In genomic region chr3:124770341-124771082, GRCh38 we compare ENCODE assay signal across 11 cellular contexts. TPM values are rescaled to one million over a fixed set of nuclear protein-coding genes. Genes with fewer than 3 reads are reported as not detected.
A peak's percentile ranks its signal among the peaks of the same experiment; 100 is the strongest.
DNase-seq lines count a peak whose midpoint lies in the region; ATAC-seq and TF ChIP-seq lines count a peak whose summit lies in the region.
"Had no signal": no experiment of that assay in that cellular context is flagged by ENCODE, and none has a peak within 500 bp of the region (broad histone marks: within the 10 kb centered on the region; RNA-seq: fewer than 3 reads in every experiment).

No MANE protein-coding gene starts in this region.

- no peak overlapping the region for H3K4me3 ChIP-seq in mesodermal cell (ENCODE audit: extremely low read depth, insufficient read depth, low read length, poor library complexity, severe bottlenecking)
- no peak overlapping the region for H3K4me3 ChIP-seq in vagina
- H3K4me3 ChIP-seq: PC-9 had no signal

- H3K9me3 Mint-ChIP-seq in chondrocyte (ENCODE audit: low read depth) = no peaks in the 10 kb centered on the region

- intact Hi-C loops in vagina (cut with DNase I) = loop anchor here (5.0 kb wide), 1 partner anchor 127 kb away; no protein-coding TSS in a partner anchor

- H3K4me1 ChIP-seq in mesodermal cell (ENCODE audit: control insufficient read depth, insufficient read depth, low read length, poor library complexity, severe bottlenecking) (peaks cover 44% of the 10 kb centered on the region), vagina (peaks cover 49% of the 10 kb centered on the region)

- TF ChIP-seq CTCF in chondrocyte (IDR thresholded peaks at IDR 0.05) (no peak), vagina (IDR thresholded peaks at IDR 0.05) (no peak)

- H3K4me3 Mint-ChIP-seq in chondrocyte (ENCODE audit: unreplicated experiment) = no peak overlapping the region
- H3K4me3 Mint-ChIP-seq: activated CD8-positive, alpha-beta T cell treated with anti-CD3 and anti-CD28 coated beads, Interleukin-2, amount 10 ng/mL, durations not matched to agents 7 days and 5 days had no signal

- H3K27me3 ChIP-seq in vagina = no peaks in the 10 kb centered on the region

- peak overlapping the region; percentile 77 for H3K27ac Mint-ChIP-seq in chondrocyte (ENCODE audit: unreplicated experiment)
- H3K27ac Mint-ChIP-seq: activated CD8-positive, alpha-beta T cell treated with anti-CD3 and anti-CD28 coated beads, Interleukin-2, amount 10 ng/mL, durations not matched to agents 7 days and 5 days had no signal

- no peaks in the 10 kb centered on the region for H3K27me3 Mint-ChIP-seq in chondrocyte (ENCODE audit: low read depth)

- peaks cover 43% of the 10 kb centered on the region for H3K36me3 Mint-ChIP-seq in chondrocyte (ENCODE audit: low read depth)

- ATAC-seq in GM18520 (IDR thresholded peaks at IDR 0.05; ENCODE audit: unreplicated experiment) (no peak), HG02678 (IDR thresholded peaks at IDR 0.05; ENCODE audit: unreplicated experiment) (no peak)
- ATAC-seq: activated CD8-positive, alpha-beta T cell treated with anti-CD3 and anti-CD28 coated beads, Interleukin-2, amount 10 ng/mL, durations not matched to agents 7 days and 5 days had no signal

- peaks cover 41% of the 10 kb centered on the region for H3K36me3 ChIP-seq in mesodermal cell (ENCODE audit: control insufficient read depth, insufficient read depth, low read length)
- peaks cover 0 to 43% of the 10 kb centered on the region in 2 donors for H3K36me3 ChIP-seq in vagina
- H3K36me3 ChIP-seq: neutrophil had no signal

- DNase-seq in NCI-H510A (lab: John Stamatoyannopoulos, UW) (peak; percentile 14), NCI-H510A treated with DMSO at 0.1 percent for 48 hours (lab: John Stamatoyannopoulos, UW) (no peak), chondrocyte (ENCODE audit: low spot score) (no peak), vagina (ENCODE audit: extremely low spot score in 2 of 2) (no peak), DMS114 treated with DMSO at 0.1 percent for 48 hours (lab: John Stamatoyannopoulos, UW; ENCODE audit: unreplicated experiment) (no peak)
- DNase-seq: activated CD8-positive, alpha-beta T cell treated with anti-CD3 and anti-CD28 coated beads, Interleukin-2, amount 10 ng/mL, durations not matched to agents 7 days and 5 days; PC-9 had no signal

- H3K27ac ChIP-seq in mesodermal cell (ENCODE audit: low read depth, low read length, severe bottlenecking) = peak overlapping the region; percentile 93
- peak overlapping the region; percentile 50 for H3K27ac ChIP-seq in vagina
- H3K27ac ChIP-seq: neutrophil, PC-9 had no signal

- H3K9me3 ChIP-seq in mesodermal cell (ENCODE audit: control insufficient read depth, low read length) = no peaks in the 10 kb centered on the region
- no peaks in the 10 kb centered on the region for H3K9me3 ChIP-seq in vagina
- H3K9me3 ChIP-seq: neutrophil had no signal

- 84 to 90% methylated on average over 8 to 9 of the region's 10 CpGs for WGBS in mesodermal cell (ENCODE audit: insufficient coverage in 2 of 2), 2 experiments

- no peak for TF ChIP-seq POLR2A in vagina (IDR thresholded peaks at IDR 0.05)

- peaks cover 64% of the 10 kb centered on the region for H3K4me1 Mint-ChIP-seq in chondrocyte (ENCODE audit: low read depth)

RNA-seq across cellular contexts. Expression of gene UMPS, which starts 40.3 kb away (rescaled TPM):
- total RNA-seq in chondrocyte = 16.6 to 24.0 TPM (median 19.4 TPM) in 3 replicates
- polyA plus RNA-seq in mesodermal cell (2013, experiment 1 of 2) = 26.2 TPM
- polyA plus RNA-seq in mesodermal cell (2013, experiment 2 of 2) = 21.8 TPM
- total RNA-seq in vagina = 13.3 TPM
